In the genomic region with DNA sequence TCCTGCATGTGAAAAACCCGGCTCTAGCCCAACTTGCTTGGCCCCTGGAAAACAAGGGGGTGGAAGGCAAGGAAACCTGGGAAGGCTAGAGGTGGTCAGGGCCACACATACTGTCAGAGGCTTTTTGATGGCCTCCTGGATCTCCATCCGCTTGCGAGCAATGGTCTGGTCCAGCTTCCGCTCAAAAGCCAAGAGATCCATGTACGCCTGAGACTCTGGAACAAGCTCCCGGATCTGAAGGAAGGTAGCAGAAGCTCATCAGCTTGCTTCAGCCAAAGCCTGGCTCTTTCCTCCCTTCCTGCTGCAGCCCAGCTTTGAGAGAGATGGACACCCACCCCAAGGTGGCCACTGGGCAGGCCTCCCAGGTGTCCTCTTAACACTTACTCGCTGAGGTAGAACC, we compare ENCODE assay signal across 26 cellular contexts. TPM values are rescaled to one million over a fixed set of nuclear protein-coding genes. Genes with fewer than 3 reads are reported as not detected.
DNase-seq lines count a peak whose midpoint lies in the region; ATAC-seq and TF ChIP-seq lines count a peak whose summit lies in the region.
"Had no signal": no experiment of that assay in that cellular context is flagged by ENCODE, and none has a peak within 500 bp of the region (broad histone marks: within the 10 kb centered on the region; RNA-seq: fewer than 3 reads in every experiment).

No MANE protein-coding gene starts in this region.

- TF ChIP-seq CTCF in tibial artery (IDR thresholded peaks at IDR 0.05) = no peak

- POLR2A ChIA-PET in naive thymus-derived CD8-positive, alpha-beta T cell (lab: Charles Lee) = interaction anchor here (11.4 to 15.6 kb wide), 2 partner anchors 7 to 138 kb away, joined by 177 to 205 read pairs; partner anchors contain the start of genes FTSJ3, LIMD2 and PSMC5

- H3K36me3 ChIP-seq in tibial artery = peaks cover 49 to 56% (median 56%) of the 10 kb centered on the region in 3 donors

- H3K4me1 ChIP-seq in tibial artery = peaks cover 5 to 67% (median 52%) of the 10 kb centered on the region in 4 donors

- H3K4me3 ChIP-seq in tibial artery = no peak overlapping the region

- no peak for DNase-seq in activated T-cell treated with anti-CD3 and anti-CD28 coated beads, Interleukin-2, amount 50 U/mL, for 24 hours
- no peak for DNase-seq in activated T-cell treated with anti-CD3 and anti-CD28 coated beads, Interleukin-2, amount 50 U/mL, for 48 hours
- DNase-seq in naive thymus-derived CD8-positive, alpha-beta T cell = no peak
- no peak for DNase-seq in tibial artery
- no peak for DNase-seq in stimulated activated naive CD4-positive, alpha-beta T cell (lab: John Stamatoyannopoulos, UW)
- no peak for DNase-seq in RPMI8226
- no peak for DNase-seq in germinal center (ENCODE audit: low spot score)
- DNase-seq: activated CD4-positive, alpha-beta T cell treated with anti-CD3 and anti-CD28 coated beads, Interleukin-2, amount 10 ng/mL, durations not matched to agents 24 days and 14 days; effector CD4-positive, alpha-beta T cell; HCEC 1CT; KG1; NCI-H187; NCI-H2227 treated with DMSO at 0.1 percent for 48 hours; NCI-H82; OCI-M1; SHP77 treated with DMSO at 0.1 percent for 48 hours; stimulated activated CD8-positive, alpha-beta memory T cell treated with anti-CD3 and anti-CD28 coated beads, Interleukin-4, amount 100 ng/mL, for 48 hours; trophoblast cell had no signal

- peaks cover 72% of the 10 kb centered on the region for H3K36me3 Mint-ChIP-seq in activated T-cell treated with anti-CD3 and anti-CD28 coated beads, Interleukin-2, amount 50 U/mL, for 24 hours (ENCODE audit: low read depth)
- peaks cover 0 to 55% (median 11%) of the 10 kb centered on the region in 3 donors for H3K36me3 Mint-ChIP-seq in naive thymus-derived CD8-positive, alpha-beta T cell

- ATAC-seq in naive thymus-derived CD8-positive, alpha-beta T cell = no peak
- ATAC-seq: esophagus mucosa had no signal

- H3K4me3 Mint-ChIP-seq in activated T-cell treated with anti-CD3 and anti-CD28 coated beads, Interleukin-2, amount 50 U/mL, for 24 hours = no peak overlapping the region
- H3K4me3 Mint-ChIP-seq in naive thymus-derived CD8-positive, alpha-beta T cell = no peak overlapping the region
- H3K4me3 Mint-ChIP-seq: activated CD4-positive, alpha-beta T cell treated with anti-CD3 and anti-CD28 coated beads, Interleukin-2, amount 10 ng/mL, durations not matched to agents 24 days and 14 days had no signal

- H3K27me3 Mint-ChIP-seq in activated T-cell treated with anti-CD3 and anti-CD28 coated beads, Interleukin-2, amount 50 U/mL, for 24 hours = no peaks in the 10 kb centered on the region
- H3K27me3 Mint-ChIP-seq in naive thymus-derived CD8-positive, alpha-beta T cell = no peaks in the 10 kb centered on the region
- H3K27me3 Mint-ChIP-seq: activated CD4-positive, alpha-beta T cell treated with anti-CD3 and anti-CD28 coated beads, Interleukin-2, amount 10 ng/mL, durations not matched to agents 24 days and 14 days had no signal

- H3K27ac Mint-ChIP-seq in activated T-cell treated with anti-CD3 and anti-CD28 coated beads, Interleukin-2, amount 50 U/mL, for 24 hours = peak overlapping the region; percentile 20
- peak overlapping the region in 6 of 10 donors; percentile 11 to 76 (median 52) for H3K27ac Mint-ChIP-seq in naive thymus-derived CD8-positive, alpha-beta T cell
- H3K27ac Mint-ChIP-seq: activated CD4-positive, alpha-beta T cell treated with anti-CD3 and anti-CD28 coated beads, Interleukin-2, amount 10 ng/mL, durations not matched to agents 24 days and 14 days; activated T-helper 2 cell treated with anti-CD3 and anti-CD28 coated beads, Interferon-gamma antibody, Interleukin-2, Interleukin-4, amounts not matched to agents 10 μg/mL and 5 μg/mL and 100 μg/mL, durations not matched to agents 14 hours and 24 hours and 36 hours had no signal

- H3K4me1 Mint-ChIP-seq in activated T-cell treated with anti-CD3 and anti-CD28 coated beads, Interleukin-2, amount 50 U/mL, for 24 hours (ENCODE audit: low read depth) = peaks cover 60% of the 10 kb centered on the region
- H3K4me1 Mint-ChIP-seq in naive thymus-derived CD8-positive, alpha-beta T cell = peaks cover 27 to 75% (median 70%) of the 10 kb centered on the region in 4 donors

- H3K9me3 ChIP-seq in tibial artery = no peaks in the 10 kb centered on the region

- intact Hi-C loops in tibial artery (cut with DNase I; ENCODE audit: low total_unique reads) = loop anchor here (5.0 kb wide), 1 partner anchor 65 kb away; the partner anchor contains the start of genes CCDC47 and DDX42

- no peaks in the 10 kb centered on the region for H3K27me3 ChIP-seq in tibial artery

- H3K27ac ChIP-seq in angular gyrus (ENCODE audit: low read depth, low read length) (peak overlapping the region; percentile 95), tibial artery (peak overlapping the region; percentile 89 to 99)

- no peaks in the 10 kb centered on the region for H3K9me3 Mint-ChIP-seq in activated T-cell treated with anti-CD3 and anti-CD28 coated beads, Interleukin-2, amount 50 U/mL, for 24 hours
- H3K9me3 Mint-ChIP-seq in naive thymus-derived CD8-positive, alpha-beta T cell = no peaks in the 10 kb centered on the region
- H3K9me3 Mint-ChIP-seq: activated CD4-positive, alpha-beta T cell treated with anti-CD3 and anti-CD28 coated beads, Interleukin-2, amount 10 ng/mL, durations not matched to agents 24 days and 14 days; activated T-helper 2 cell treated with anti-CD3 and anti-CD28 coated beads, Interferon-gamma antibody, Interleukin-2, Interleukin-4, amounts not matched to agents 10 μg/mL and 5 μg/mL and 100 μg/mL, durations not matched to agents 14 hours and 24 hours and 36 hours had no signal

RNA-seq across cellular contexts. Expression of gene SMARCD2, which starts 5.7 kb away (rescaled TPM):
- 100 to 1,000 TPM; 105 to 110 TPM for total RNA-seq in naive thymus-derived CD8-positive, alpha-beta T cell
- polyA plus RNA-seq in naive thymus-derived CD8-positive, alpha-beta T cell = 100 to 1,000 TPM in 1 of 3 donors, 10 to 100 TPM in 2; 65.9 to 112 (median 91.5) TPM

RNA-seq across cellular contexts. Expression of gene FTSJ3, which starts 9.3 kb away (rescaled TPM):
- total RNA-seq in naive thymus-derived CD8-positive, alpha-beta T cell = 10 to 100 TPM; 71.9 to 75.7 TPM
- 10 to 100 TPM; 16.8 to 43.1 (median 24.0) TPM for polyA plus RNA-seq in naive thymus-derived CD8-positive, alpha-beta T cell

RNA-seq across cellular contexts. Expression of gene PSMC5, which starts 9.6 kb away (rescaled TPM):
- total RNA-seq in naive thymus-derived CD8-positive, alpha-beta T cell = 100 to 1,000 TPM; 139 to 143 TPM
- 100 to 1,000 TPM; 173 to 214 (median 191) TPM for polyA plus RNA-seq in naive thymus-derived CD8-positive, alpha-beta T cell

RNA-seq across cellular contexts. Expression of gene CSH2, which starts 36.7 kb away (rescaled TPM):
- not detected for total RNA-seq in naive thymus-derived CD8-positive, alpha-beta T cell
- polyA plus RNA-seq in naive thymus-derived CD8-positive, alpha-beta T cell = not detected
- total RNA-seq: A172; activated CD4-positive, alpha-beta T cell treated with anti-CD3 and anti-CD28 coated beads, Interleukin-2, amount 10 ng/mL, durations not matched to agents 24 days and 14 days; activated T-helper 2 cell treated with anti-CD3 and anti-CD28 coated beads, Interferon-gamma antibody, Interleukin-2, Interleukin-4, amounts not matched to agents 10 μg/mL and 5 μg/mL and 100 μg/mL, durations not matched to agents 14 hours and 24 hours and 36 hours; Daoy; esophagus mucosa; HT-29; renal cortical epithelial cell had no signal

RNA-seq across cellular contexts. Expression of gene GH2, which starts 44.9 kb away (rescaled TPM):
- total RNA-seq in naive thymus-derived CD8-positive, alpha-beta T cell = not detected
- polyA plus RNA-seq in naive thymus-derived CD8-positive, alpha-beta T cell = not detected
- total RNA-seq: A172; activated CD4-positive, alpha-beta T cell treated with anti-CD3 and anti-CD28 coated beads, Interleukin-2, amount 10 ng/mL, durations not matched to agents 24 days and 14 days; activated T-helper 2 cell treated with anti-CD3 and anti-CD28 coated beads, Interferon-gamma antibody, Interleukin-2, Interleukin-4, amounts not matched to agents 10 μg/mL and 5 μg/mL and 100 μg/mL, durations not matched to agents 14 hours and 24 hours and 36 hours; Daoy; esophagus mucosa; HT-29; mononuclear cell; renal cortical epithelial cell had no signal
